8 cellular contexts compared by ENCODE assay signal in genomic region chr17:2050246-2050866, GRCh38. TPM values are rescaled to one million over a fixed set of nuclear protein-coding genes. Genes with fewer than 3 reads are reported as not detected.
DNase-seq lines count a peak whose midpoint lies in the region; ATAC-seq and TF ChIP-seq lines count a peak whose summit lies in the region.

No MANE protein-coding gene starts in this region.

- DNase-seq in AG20443 (ENCODE audit: low spot score) (peak; percentile 76), LoVo (ENCODE audit: low spot score) (peak; percentile 80), cerebellum (ENCODE audit: low spot score) (peak; percentile 90), left lung (peak; percentile 69 to 88), putamen (ENCODE audit: low spot score) (no peak)
- DNase-seq in stimulated activated CD4-positive, alpha-beta T cell treated with anti-CD3 and anti-CD28 coated beads, Interleukin-4, amount 100 ng/mL, for 4 hours, result peak; percentile 74 to 78

- intact Hi-C loops in left lung (cut with DNase I), result no loop called here

- H3K4me3 ChIP-seq in left lung, result peak overlapping the region; percentile 45 to 66

- H3K27me3 ChIP-seq in left lung, result peaks cover 5 to 65% of the 10 kb centered on the region in 2 donors

- ATAC-seq in GM19351 (IDR thresholded peaks at IDR 0.05; ENCODE audit: unreplicated experiment), result peak; percentile 12
- ATAC-seq in left lung, result peak; percentile 40

- H3K27ac ChIP-seq in VCaP (peak overlapping the region; percentile 78), left lung (no peak overlapping the region)

- H3K9me3 ChIP-seq in left lung, result no peaks in the 10 kb centered on the region

- H3K4me1 ChIP-seq in left lung, result peaks cover 26 to 55% of the 10 kb centered on the region in 2 donors

- TF ChIP-seq CTCF in VCaP (conservative IDR thresholded peaks at IDR 0.05) (no peak), left lung (IDR thresholded peaks at IDR 0.05) (no peak)

- no peaks in the 10 kb centered on the region for H3K36me3 ChIP-seq in left lung

RNA-seq across cellular contexts. Expression of gene HIC1, which starts 4.5 kb away (rescaled TPM):
- 9.1 TPM for total RNA-seq in cerebellum
- total RNA-seq in left lung, result 10 to 100 TPM; 25.5 to 28.2 TPM

RNA-seq across cellular contexts. Expression of gene OVCA2, which starts 8.5 kb away (rescaled TPM):
- total RNA-seq in cerebellum, result 9.4 TPM
- 10 to 100 TPM; 26.1 to 28.7 TPM for total RNA-seq in left lung

RNA-seq across cellular contexts. Expression of gene DPH1, which starts 20.4 kb away (rescaled TPM):
- total RNA-seq in cerebellum (26.8 TPM), left lung (10 to 100 TPM; 30.7 to 36.0 TPM)

RNA-seq across cellular contexts. Expression of gene RTN4RL1, which starts 25.2 kb away (rescaled TPM):
- 6.9 TPM for total RNA-seq in cerebellum
- 1 to 10 TPM; 2.7 to 5.1 TPM for total RNA-seq in left lung
